Comparison of ENCODE assay signal across 1 cellular context in genomic region chr2:167292430-167293171, GRCh38.
A peak's percentile ranks its signal among the peaks of the same experiment; 100 is the strongest.
TF ChIP-seq lines count a peak whose summit lies in the region.

Gene B3GALT1 (plus strand): TSS chr2:167293001.

TF ChIP-seq in HepG2, 621 proteins besides CTCF, POLR2A, EP300 and RAD21 (continued from another document and continues in another):
- peak; percentile 84 for TF ChIP-seq ZNF687 (CRISPR knock-in tag; IDR thresholded peaks at IDR 0.05)
- peak; percentile 61; the same call in 1 of the 2 replicates for TF ChIP-seq ZBTB7B (CRISPR knock-in tag; IDR thresholded peaks at IDR 0.05)
- no peak for TF ChIP-seq ZC3H4 (CRISPR knock-in tag; IDR thresholded peaks at IDR 0.05; ENCODE audit: borderline replicate concordance)
- no peak for TF ChIP-seq ZFP62 (CRISPR knock-in tag; IDR thresholded peaks at IDR 0.05)
- no peak for TF ChIP-seq ZNF503 (CRISPR knock-in tag; IDR thresholded peaks at IDR 0.05)
- 0 out of 2 replicates have a peak, but pooled peaks have one; percentile 46 for TF ChIP-seq ZNF574 (CRISPR knock-in tag; IDR thresholded peaks at IDR 0.05)
- TF ChIP-seq RXRB (CRISPR knock-in tag; IDR thresholded peaks at IDR 0.05; ENCODE audit: borderline replicate concordance): no peak
- peak; percentile 47 for TF ChIP-seq GABPA (IDR thresholded peaks at IDR 0.05; ENCODE audit: low read depth, low read length)
- peak; percentile 76 for TF ChIP-seq GABPA (CRISPR knock-in tag; IDR thresholded peaks at IDR 0.05; ENCODE audit: low read depth)
- 0 out of 2 replicates have a peak, but pooled peaks have one; percentile 44 for TF ChIP-seq SATB2 (CRISPR knock-in tag; IDR thresholded peaks at IDR 0.05)
- TF ChIP-seq PRDM4 (CRISPR knock-in tag; IDR thresholded peaks at IDR 0.05; ENCODE audit: borderline replicate concordance): no peak
- no peak for TF ChIP-seq PAXIP1 (CRISPR knock-in tag; conservative IDR thresholded peaks at IDR 0.05)
- no peak for TF ChIP-seq THRA (CRISPR knock-in tag; IDR thresholded peaks at IDR 0.05; ENCODE audit: borderline replicate concordance)
- no peak for TF ChIP-seq CEBPB (IDR thresholded peaks at IDR 0.05; ENCODE audit: borderline replicate concordance, low read depth, low read length)
- TF ChIP-seq ZNF564 (CRISPR knock-in tag; IDR thresholded peaks at IDR 0.05): no peak
- TF ChIP-seq ERF (CRISPR knock-in tag; IDR thresholded peaks at IDR 0.05): no peak
- TF ChIP-seq BCL6 (CRISPR knock-in tag; IDR thresholded peaks at IDR 0.05): peak; percentile 65
- TF ChIP-seq ETV5 (CRISPR knock-in tag; IDR thresholded peaks at IDR 0.05; ENCODE audit: borderline replicate concordance): peak; percentile 55; the same call in 1 of the 2 replicates
- TF ChIP-seq ZNF280B (CRISPR knock-in tag; IDR thresholded peaks at IDR 0.05; ENCODE audit: borderline replicate concordance): no peak
- TF ChIP-seq ZEB1 (IDR thresholded peaks at IDR 0.05; ENCODE audit: insufficient replicate concordance, low read depth): no peak
- TF ChIP-seq CBX5 (CRISPR knock-in tag; IDR thresholded peaks at IDR 0.05; ENCODE audit: borderline replicate concordance): no peak
- no peak for TF ChIP-seq ZSCAN12 (CRISPR knock-in tag; IDR thresholded peaks at IDR 0.05)
- no peak for TF ChIP-seq RERE (CRISPR knock-in tag; IDR thresholded peaks at IDR 0.05; ENCODE audit: low read depth)
- peak; percentile 49; the same call in 1 of the 2 replicates for TF ChIP-seq ZSCAN25 (CRISPR knock-in tag; IDR thresholded peaks at IDR 0.05)
- TF ChIP-seq PHF21A (CRISPR knock-in tag; IDR thresholded peaks at IDR 0.05): no peak; the same call in 1 of the 2 replicates
- TF ChIP-seq TRIM24 (CRISPR knock-in tag; IDR thresholded peaks at IDR 0.05): no peak
- peak; percentile 86 for TF ChIP-seq SP2 (CRISPR knock-in tag; IDR thresholded peaks at IDR 0.05)
